Comparison of ENCODE assay signal across 8 cellular contexts in genomic region chr12:95215925-95216324, GRCh38. TPM values are rescaled to one million over a fixed set of nuclear protein-coding genes. Genes with fewer than 3 reads are reported as not detected.
DNase-seq lines count a peak whose midpoint lies in the region; ATAC-seq and TF ChIP-seq lines count a peak whose summit lies in the region.

No MANE protein-coding gene starts in this region.

- H3K4me3 Mint-ChIP-seq in activated naive CD8-positive, alpha-beta T cell = peak overlapping the region; percentile 100
- H3K4me3 Mint-ChIP-seq in activated naive CD8-positive, alpha-beta T cell treated with anti-CD3 and anti-CD28 coated beads for 36 hours = no peak overlapping the region

- H3K9me3 ChIP-seq in Panc1 (ENCODE audit: control insufficient read depth, insufficient read depth, low read depth, low read length) (no peaks in the 10 kb centered on the region), parathyroid adenoma (ENCODE audit: control insufficient read depth, low read length) (no peaks in the 10 kb centered on the region)

- no peaks in the 10 kb centered on the region for H3K9me3 Mint-ChIP-seq in activated naive CD8-positive, alpha-beta T cell (ENCODE audit: low read depth)
- peaks cover 2% of the 10 kb centered on the region for H3K9me3 Mint-ChIP-seq in activated naive CD8-positive, alpha-beta T cell treated with anti-CD3 and anti-CD28 coated beads for 36 hours

- H3K27me3 ChIP-seq in Panc1 (ENCODE audit: control insufficient read depth, insufficient read depth, low read length) = no peaks in the 10 kb centered on the region
- no peaks in the 10 kb centered on the region for H3K27me3 ChIP-seq in parathyroid adenoma (ENCODE audit: control insufficient read depth, insufficient read depth, low read length)
- H3K27me3 ChIP-seq in mesendoderm (ENCODE audit: insufficient read depth, low read length, poor library complexity) = no peaks in the 10 kb centered on the region

- no peaks in the 10 kb centered on the region for H3K79me1 ChIP-seq in mesendoderm (ENCODE audit: low read length)

- H3K27ac ChIP-seq in Panc1 (ENCODE audit: low read length) (peak overlapping the region; percentile 97), epithelial cell of prostate (peak overlapping the region; percentile 94), parathyroid adenoma (no peak overlapping the region), mesendoderm (ENCODE audit: low read depth, low read length) (no peak overlapping the region)

- H3K4ac ChIP-seq in mesendoderm (ENCODE audit: low read depth, low read length) = no peak overlapping the region

- TF ChIP-seq CTCF in Panc1 (IDR thresholded peaks at IDR 0.05) (no peak), parathyroid adenoma (IDR thresholded peaks at IDR 0.05) (no peak)

- CTCF ChIA-PET in Panc1 (lab: Charles Lee) = no interaction called here

- no peak for ATAC-seq in Panc1
- no peak for ATAC-seq in GM19467 (IDR thresholded peaks at IDR 0.05; ENCODE audit: unreplicated experiment)

- no peak overlapping the region for H3K27ac Mint-ChIP-seq in activated naive CD8-positive, alpha-beta T cell
- H3K27ac Mint-ChIP-seq in activated naive CD8-positive, alpha-beta T cell treated with anti-CD3 and anti-CD28 coated beads for 36 hours = no peak overlapping the region

- BruUV-seq in Panc1 (replicated peaks; lab: Mats Ljungman, UMichigan) = no TSS peak

- no peak overlapping the region for H4K8ac ChIP-seq in mesendoderm (ENCODE audit: low read depth, low read length)

- H3K27me3 Mint-ChIP-seq in activated naive CD8-positive, alpha-beta T cell = peaks cover 5% of the 10 kb centered on the region
- H3K27me3 Mint-ChIP-seq in activated naive CD8-positive, alpha-beta T cell treated with anti-CD3 and anti-CD28 coated beads for 36 hours = peaks cover 11% of the 10 kb centered on the region

- no peak overlapping the region for H4K5ac ChIP-seq in mesendoderm (ENCODE audit: low read length)

- H3K4me1 ChIP-seq in Panc1 (ENCODE audit: control insufficient read depth, insufficient read depth, low read length) (peaks cover 33% of the 10 kb centered on the region), parathyroid adenoma (peaks cover 8% of the 10 kb centered on the region), mesendoderm (ENCODE audit: control insufficient read depth, low read depth, low read length) (no peaks in the 10 kb centered on the region)

- H3K79me2 ChIP-seq in parathyroid adenoma (peaks cover 14% of the 10 kb centered on the region), mesendoderm (ENCODE audit: control insufficient read depth, insufficient read depth, low read length) (peaks cover 48% of the 10 kb centered on the region)

- H3K23ac ChIP-seq in mesendoderm (ENCODE audit: low read length) = no peak overlapping the region

- POLR2A ChIA-PET in Panc1 (lab: Charles Lee) = interaction anchor here (0.6 kb wide), 1 partner anchor 619 kb away, joined by 10 read pairs; no protein-coding TSS in a partner anchor

- peaks cover 35% of the 10 kb centered on the region for H3K4me1 Mint-ChIP-seq in activated naive CD8-positive, alpha-beta T cell (ENCODE audit: low read depth)
- peaks cover 21% of the 10 kb centered on the region for H3K4me1 Mint-ChIP-seq in activated naive CD8-positive, alpha-beta T cell treated with anti-CD3 and anti-CD28 coated beads for 36 hours

- no peak overlapping the region for H2AK5ac ChIP-seq in mesendoderm (ENCODE audit: low read length)

- no CpG with 5 or more reads among the region's 2 CpGs for WGBS in mesendoderm (ENCODE audit: extremely low coverage, insufficient coverage, low lambda C conversion rate)

- H3K18ac ChIP-seq in mesendoderm (ENCODE audit: low read length) = no peak overlapping the region

- peak overlapping the region; percentile 6 for H2AFZ ChIP-seq in parathyroid adenoma

- H3K4me3 ChIP-seq in Panc1 (ENCODE audit: low read depth in 2 of 2, low read length in 2 of 2) (peak overlapping the region; percentile 78 to 94; a peak in 3 of 4 replicates), parathyroid adenoma (ENCODE audit: low read depth, low read length) (peak overlapping the region; percentile 88), mesendoderm (ENCODE audit: low read length) (no peak overlapping the region)

- H3K4me2 ChIP-seq in parathyroid adenoma (ENCODE audit: low read length) = peak overlapping the region; percentile 84
- no peak overlapping the region for H3K4me2 ChIP-seq in mesendoderm (ENCODE audit: low read length)

- no peak overlapping the region for H2BK120ac ChIP-seq in mesendoderm (ENCODE audit: low read depth, low read length)

- intact Hi-C loops in Panc1 (cut with micrococcal nuclease; ENCODE audit: unreplicated experiment) = loop anchor here (2.0 kb wide), 1 partner anchor 97 kb away; no protein-coding TSS in a partner anchor

- H3K36me3 Mint-ChIP-seq in activated naive CD8-positive, alpha-beta T cell = peaks cover 4% of the 10 kb centered on the region
- H3K36me3 Mint-ChIP-seq in activated naive CD8-positive, alpha-beta T cell treated with anti-CD3 and anti-CD28 coated beads for 36 hours = peaks cover 11% of the 10 kb centered on the region

- no peak overlapping the region for H2BK15ac ChIP-seq in mesendoderm (replicated peaks; ENCODE audit: low read depth)

- H3K56ac ChIP-seq in mesendoderm (ENCODE audit: low read length) = no peak overlapping the region

- in situ Hi-C loops in Panc1 (cut with HindIII; ENCODE audit: low pct_unique_long_range_greater_than_20kb, low sequenced_read_pairs) = no loop called here

- no peak for DNase-seq in activated naive CD8-positive, alpha-beta T cell treated with anti-CD3 and anti-CD28 coated beads for 36 hours
- DNase-seq in Panc1 (ENCODE audit: low read depth, low spot score) = no peak
- DNase-seq in epithelial cell of prostate (ENCODE audit: low read depth, low spot score) = no peak
- no peak for DNase-seq in mesendoderm
- no peak for DNase-seq in anterior cingulate cortex (lab: John Stamatoyannopoulos, UW)

- H2BK5ac ChIP-seq in mesendoderm (ENCODE audit: low read length) = no peak overlapping the region

- H3K9ac ChIP-seq in parathyroid adenoma (no peak overlapping the region), mesendoderm (ENCODE audit: low read length) (no peak overlapping the region)

- peaks cover 5% of the 10 kb centered on the region; the same call in 1 of the 2 replicates for H3K36me3 ChIP-seq in Panc1 (ENCODE audit: control insufficient read depth, insufficient read depth, low read length)
- H3K36me3 ChIP-seq in parathyroid adenoma (ENCODE audit: control insufficient read depth, insufficient read depth, low read length) = no peaks in the 10 kb centered on the region
- no peaks in the 10 kb centered on the region for H3K36me3 ChIP-seq in mesendoderm (ENCODE audit: control insufficient read depth, insufficient read depth, low read length)

RNA-seq across cellular contexts. Expression of gene FGD6, which starts 1.3 kb away (rescaled TPM):
- under 1 TPM; 0.70 to 0.87 TPM for total RNA-seq in activated naive CD8-positive, alpha-beta T cell treated with anti-CD3 and anti-CD28 coated beads for 36 hours
- 28.3 TPM for total RNA-seq in Panc1 (2021; ENCODE audit: unreplicated experiment)
- 9.2 TPM for polyA plus RNA-seq in Panc1 (2012; ENCODE audit: insufficient read length)
- polyA plus RNA-seq in mesendoderm (2013, experiment 1 of 2) = 8.6 TPM
- 8.7 TPM for polyA plus RNA-seq in mesendoderm (2013, experiment 2 of 2)

RNA-seq across cellular contexts. Expression of gene VEZT, which starts 1.7 kb away (rescaled TPM):
- 10 to 100 TPM; 52.7 to 58.4 TPM for total RNA-seq in activated naive CD8-positive, alpha-beta T cell treated with anti-CD3 and anti-CD28 coated beads for 36 hours
- 70.6 TPM for total RNA-seq in Panc1 (2021; ENCODE audit: unreplicated experiment)
- 35.8 TPM for polyA plus RNA-seq in Panc1 (2012; ENCODE audit: insufficient read length)
- polyA plus RNA-seq in mesendoderm (2013, experiment 1 of 2) = 45.3 TPM
- polyA plus RNA-seq in mesendoderm (2013, experiment 2 of 2) = 45.4 TPM

Comparison
In these comparisons a context has a peak if more than half of its experiments do, and no peak if none do; other contexts are left out.
1. H3K27ac ChIP-seq: peak in Panc1 (single experiment) and epithelial cell of prostate (single experiment); none in parathyroid adenoma (single experiment) and mesendoderm (single experiment).
2. RNA of gene FGD6, which starts 1.3 kb away (total RNA-seq): 28.3 TPM in Panc1 (single experiment); 0.70 to 0.87 TPM in activated naive CD8-positive, alpha-beta T cell treated with anti-CD3 and anti-CD28 coated beads for 36 hours; every median in the first group is over 10 times any median in the second.